Comparison of ENCODE assay signal across 8 cellular contexts in the genomic region with DNA sequence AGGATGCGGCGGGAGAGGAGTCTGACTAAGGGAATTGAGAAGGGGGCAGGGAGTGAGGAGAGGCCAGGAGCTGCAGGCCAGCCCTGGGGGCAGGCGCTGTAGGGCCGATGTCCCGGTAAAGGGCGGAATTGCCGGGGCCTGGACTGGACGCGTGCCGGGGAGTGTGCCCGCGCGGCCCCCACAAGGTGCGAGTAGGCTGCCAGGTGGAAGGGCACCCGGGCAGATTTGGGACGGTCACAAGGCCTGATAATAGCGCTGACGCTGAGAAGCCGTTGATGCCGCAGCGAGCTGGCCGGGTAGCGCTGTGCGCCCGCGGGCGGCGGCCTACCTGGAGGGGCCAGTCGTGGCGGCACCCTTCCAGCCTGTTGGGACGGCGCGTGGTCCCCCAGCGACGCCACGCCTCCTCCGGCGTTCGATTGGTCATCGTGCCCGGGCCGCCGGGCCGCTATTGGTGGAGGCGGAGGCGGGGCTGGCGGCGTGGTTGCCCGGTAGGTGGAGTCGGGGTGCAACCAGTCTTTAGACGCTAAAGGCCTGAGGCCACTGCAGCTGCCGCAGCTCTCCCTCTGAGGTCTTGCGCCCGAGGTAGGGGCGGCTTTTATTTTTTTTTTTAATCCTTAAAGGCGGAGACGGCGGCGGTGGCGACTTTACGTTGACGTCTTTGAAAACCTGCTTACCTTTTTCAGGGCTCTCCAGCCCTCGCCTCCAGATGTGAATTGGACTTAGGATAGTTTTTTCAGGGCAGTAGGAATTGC. TPM values are rescaled to one million over a fixed set of nuclear protein-coding genes. Genes with fewer than 3 reads are reported as not detected.
DNase-seq lines count a peak whose midpoint lies in the region; ATAC-seq, FAIRE-seq and TF ChIP-seq lines count a peak whose summit lies in the region.

No MANE protein-coding gene starts in this region.

- POLR2A ChIA-PET in HepG2 (lab: Yijun Ruan, JAX) = interaction anchor here (0.8 to 1.5 kb wide), 4 partner anchors 18 to 206 kb away, joined by 3 to 19 read pairs (median 4); a partner anchor contains a TSS

- H3K27ac ChIP-seq in cingulate gyrus (ENCODE audit: low read depth, low read length) (peak overlapping the region; percentile 76), HepG2 (ENCODE audit: extremely low read length, insufficient read depth, low read length) (peak overlapping the region; percentile 89)

- TF ChIP-seq EP300 in HepG2 (IDR thresholded peaks at IDR 0.05; ENCODE audit: low read depth in 2 of 2, low read length in 2 of 2) (no peak), HepG2 (CRISPR knock-in tag; IDR thresholded peaks at IDR 0.05; ENCODE audit: borderline replicate concordance) (no peak)

- TF ChIP-seq CTCF in WI38 (IDR thresholded peaks at IDR 0.05; ENCODE audit: low read depth, low read length) (no peak), HepG2 (CRISPR knock-in tag; IDR thresholded peaks at IDR 0.05) (no peak)

- peak; percentile 23 for FAIRE-seq in HepG2 (lab: Jason Lieb, UNC)

- H3K79me2 ChIP-seq in HepG2 (ENCODE audit: insufficient read depth, low read length) = peaks cover 51% of the 10 kb centered on the region

- intact Hi-C loops in HepG2 (cut with micrococcal nuclease; ENCODE audit: unreplicated experiment) = loop anchor here (2.0 kb wide), 1 partner anchor 23 kb away; a partner anchor contains a TSS

- peaks cover 32% of the 10 kb centered on the region for H4K20me1 ChIP-seq in HepG2 (ENCODE audit: insufficient read depth, low read length)

- in situ Hi-C loops in HepG2 (cut with HindIII; ENCODE audit: extremely low pct_ligation_motif_present, low pct_unique_long_range_greater_than_20kb) = loop anchor here (10.0 kb wide), 1 partner anchor 199 kb away; no protein-coding TSS in a partner anchor

- TF ChIP-seq RAD21 in HepG2 (CRISPR knock-in tag; IDR thresholded peaks at IDR 0.05) = peak; percentile 41; the same call in 1 of the 2 replicates

- H3K9ac ChIP-seq in HepG2 (ENCODE audit: insufficient read depth, low read depth, low read length) = peak overlapping the region; percentile 86

- peak overlapping the region; percentile 84 for H3K4me2 ChIP-seq in HepG2 (ENCODE audit: low read depth, low read length)

- H3K4me3 ChIP-seq in WI38 (ENCODE audit: low read depth, low read length) = peak overlapping the region; percentile 85
- H3K4me3 ChIP-seq in HepG2 (replicated peaks in 1 of 3; ENCODE audit: insufficient read depth in 1 of 3, low read depth in 2 of 3, low read length in 3 of 3) = peak overlapping the region; percentile 84 to 89 (median 86)

- no peaks in the 10 kb centered on the region for H3K27me3 ChIP-seq in HepG2 (ENCODE audit: control insufficient read depth in 1 of 2, insufficient read depth in 2 of 2, low read length in 2 of 2)

- TF ChIP-seq POLR2A in HepG2 (IDR thresholded peaks at IDR 0.05; ENCODE audit: insufficient read depth in 1 of 2, low read depth in 2 of 2, low read length in 2 of 2) = peak; percentile 92 to 97

- DNase-seq in activated gamma-delta T cell treated with Interleukin-2 at 50 U/mL for 16 hours (peak; percentile 94), activated gamma-delta T cell (lab: John Stamatoyannopoulos, UW) (no peak), HepG2 (ENCODE audit: low spot score) (peak; percentile 89), midbrain (lab: John Stamatoyannopoulos, UW) (no peak)
- DNase-seq in stimulated activated CD4-positive, alpha-beta T cell treated with anti-CD3 and anti-CD28 coated beads, Interleukin-4, amount 100 ng/mL, for 4 hours = peak; percentile 92 to 96

- H2AFZ ChIP-seq in HepG2 (ENCODE audit: low read length) = no peak overlapping the region

- H3K36me3 ChIP-seq in HepG2 (replicated peaks in 1 of 2; ENCODE audit: control insufficient read depth in 1 of 2, insufficient read depth in 2 of 2, low read length in 2 of 2) = peaks cover 0 to 3% of the 10 kb centered on the region in 2 experiments; a peak in 3 of 5 replicates

- WGBS in HepG2 (ENCODE audit: low lambda C conversion rate) = 2% methylated on average over 22 of the region's 63 CpGs

- peaks cover 48% of the 10 kb centered on the region for H3K4me1 ChIP-seq in HepG2 (ENCODE audit: insufficient read depth, low read length)

- CTCF ChIA-PET in HepG2 (lab: Yijun Ruan, JAX; ENCODE audit: low intra/inter-chr PET ratio, low total read pairs) = no interaction called here

- no peaks in the 10 kb centered on the region for H3K9me3 ChIP-seq in HepG2 (ENCODE audit: low read length)

- ATAC-seq in HG03175 (IDR thresholded peaks at IDR 0.05; ENCODE audit: unreplicated experiment) (peak; percentile 74), HepG2 (peak; percentile 94)

- BruUV-seq in HepG2 (replicated peaks; lab: Mats Ljungman, UMichigan) = no TSS peak

RNA-seq across cellular contexts. Expression of a gene that starts 0.9 kb away (rescaled TPM):
- total RNA-seq in HepG2 (2016; rRNA removed; fragmentation: Illumina TruSeq; extraction: Trizol) = 32.5 and 33.7 TPM in 2 replicates
- 13.6 and 14.0 TPM in 2 replicates for total RNA-seq in HepG2 (2016; cell fraction: cytosol; rRNA removed; fragmentation: Illumina TruSeq; extraction: Trizol; ENCODE audit: low read depth)
- total RNA-seq in HepG2 (2016; cell fraction: insoluble cytoplasmic fraction; rRNA removed; fragmentation: Illumina TruSeq; extraction: Trizol) = 30.5 and 33.1 TPM in 2 replicates
- total RNA-seq in HepG2 (2016; cell fraction: membrane; rRNA removed; fragmentation: Illumina TruSeq; extraction: Trizol) = 28.9 and 29.7 TPM in 2 replicates
- 21.9 and 22.5 TPM in 2 replicates for total RNA-seq in HepG2 (2016; cell fraction: nucleus; rRNA removed; fragmentation: Illumina TruSeq; extraction: Trizol)
- polyA plus RNA-seq in HepG2 (2011; rRNA removed) = 32.3 and 35.4 TPM in 2 replicates
- 27.5 and 32.3 TPM in 2 replicates for polyA plus RNA-seq in HepG2 (2011; cell fraction: cytosol; rRNA removed)
- 22.7 and 25.3 TPM in 2 replicates for polyA plus RNA-seq in HepG2 (2011; cell fraction: nucleus; rRNA removed)
- polyA plus RNA-seq in HepG2 (2012) = 22.2 and 25.3 TPM in 2 replicates
- 10.3 and 12.0 TPM in 2 replicates for polyA plus RNA-seq in HepG2 (2016; cell fraction: cytosol; fragmentation: Illumina TruSeq; extraction: Trizol; ENCODE audit: low read depth)
- polyA plus RNA-seq in HepG2 (2016; cell fraction: insoluble cytoplasmic fraction; fragmentation: Illumina TruSeq; extraction: Trizol; ENCODE audit: low read depth) = 32.2 and 34.1 TPM in 2 replicates
- 21.0 and 23.3 TPM in 2 replicates for polyA plus RNA-seq in HepG2 (2016; cell fraction: membrane; fragmentation: Illumina TruSeq; extraction: Trizol; ENCODE audit: low read depth)
- polyA plus RNA-seq in HepG2 (2016; cell fraction: nucleus; fragmentation: Illumina TruSeq; extraction: Trizol; ENCODE audit: insufficient read depth, low read depth) = 38.0 and 39.9 TPM in 2 replicates
- 44.2 and 49.5 TPM in 2 replicates for polyA minus RNA-seq in HepG2 (2011; rRNA and poly(A)+ RNA removed; ENCODE audit: low replicate concordance)
- polyA minus RNA-seq in HepG2 (2011; cell fraction: cytosol; rRNA and poly(A)+ RNA removed) = 16.9 and 17.9 TPM in 2 replicates
- 15.6 and 18.8 TPM in 2 replicates for polyA minus RNA-seq in HepG2 (2011; cell fraction: nucleus; rRNA and poly(A)+ RNA removed)

RNA-seq across cellular contexts. Expression of a gene that starts 22.4 kb away (rescaled TPM):
- total RNA-seq in HepG2 (2016; rRNA removed; fragmentation: Illumina TruSeq; extraction: Trizol) = 1,683 and 1,960 TPM in 2 replicates
- total RNA-seq in HepG2 (2016; cell fraction: cytosol; rRNA removed; fragmentation: Illumina TruSeq; extraction: Trizol; ENCODE audit: low read depth) = 4,234 and 4,880 TPM in 2 replicates
- total RNA-seq in HepG2 (2016; cell fraction: insoluble cytoplasmic fraction; rRNA removed; fragmentation: Illumina TruSeq; extraction: Trizol) = 1,681 and 2,033 TPM in 2 replicates
- 4,469 and 4,736 TPM in 2 replicates for total RNA-seq in HepG2 (2016; cell fraction: membrane; rRNA removed; fragmentation: Illumina TruSeq; extraction: Trizol)
- 671 and 721 TPM in 2 replicates for total RNA-seq in HepG2 (2016; cell fraction: nucleus; rRNA removed; fragmentation: Illumina TruSeq; extraction: Trizol)
- 2,662 and 3,226 TPM in 2 replicates for polyA plus RNA-seq in HepG2 (2011; rRNA removed)
- 2,617 and 3,480 TPM in 2 replicates for polyA plus RNA-seq in HepG2 (2011; cell fraction: cytosol; rRNA removed)
- 707 and 717 TPM in 2 replicates for polyA plus RNA-seq in HepG2 (2011; cell fraction: nucleus; rRNA removed)
- polyA plus RNA-seq in HepG2 (2012) = 1,399 and 1,552 TPM in 2 replicates
- polyA plus RNA-seq in HepG2 (2016; cell fraction: cytosol; fragmentation: Illumina TruSeq; extraction: Trizol; ENCODE audit: low read depth) = 5,088 and 5,753 TPM in 2 replicates
- 1,997 and 2,058 TPM in 2 replicates for polyA plus RNA-seq in HepG2 (2016; cell fraction: insoluble cytoplasmic fraction; fragmentation: Illumina TruSeq; extraction: Trizol; ENCODE audit: low read depth)
- 4,231 and 4,512 TPM in 2 replicates for polyA plus RNA-seq in HepG2 (2016; cell fraction: membrane; fragmentation: Illumina TruSeq; extraction: Trizol; ENCODE audit: low read depth)
- polyA plus RNA-seq in HepG2 (2016; cell fraction: nucleus; fragmentation: Illumina TruSeq; extraction: Trizol; ENCODE audit: insufficient read depth, low read depth) = 1,039 and 1,069 TPM in 2 replicates
- polyA minus RNA-seq in HepG2 (2011; rRNA and poly(A)+ RNA removed; ENCODE audit: low replicate concordance) = 1,437 and 2,324 TPM in 2 replicates
- polyA minus RNA-seq in HepG2 (2011; cell fraction: cytosol; rRNA and poly(A)+ RNA removed) = 460 and 463 TPM in 2 replicates
- polyA minus RNA-seq in HepG2 (2011; cell fraction: nucleus; rRNA and poly(A)+ RNA removed) = 336 and 408 TPM in 2 replicates

RNA-seq across cellular contexts. Expression of a gene that starts 54.6 kb away (rescaled TPM):
- total RNA-seq in HepG2 (2016; rRNA removed; fragmentation: Illumina TruSeq; extraction: Trizol) = not detected in 2 replicates
- total RNA-seq in HepG2 (2016; cell fraction: cytosol; rRNA removed; fragmentation: Illumina TruSeq; extraction: Trizol; ENCODE audit: low read depth) = not detected in 2 replicates
- total RNA-seq in HepG2 (2016; cell fraction: insoluble cytoplasmic fraction; rRNA removed; fragmentation: Illumina TruSeq; extraction: Trizol) = not detected in 2 replicates
- total RNA-seq in HepG2 (2016; cell fraction: membrane; rRNA removed; fragmentation: Illumina TruSeq; extraction: Trizol) = not detected in 2 replicates
- not detected in 2 replicates for total RNA-seq in HepG2 (2016; cell fraction: nucleus; rRNA removed; fragmentation: Illumina TruSeq; extraction: Trizol)
- polyA plus RNA-seq in HepG2 (2011; rRNA removed) = not detected in 2 replicates
- polyA plus RNA-seq in HepG2 (2011; cell fraction: cytosol; rRNA removed) = not detected in 2 replicates
- not detected in 2 replicates for polyA plus RNA-seq in HepG2 (2011; cell fraction: nucleus; rRNA removed)
- polyA plus RNA-seq in HepG2 (2012) = not detected in 2 replicates
- not detected in 2 replicates for polyA plus RNA-seq in HepG2 (2016; cell fraction: cytosol; fragmentation: Illumina TruSeq; extraction: Trizol; ENCODE audit: low read depth)
- polyA plus RNA-seq in HepG2 (2016; cell fraction: insoluble cytoplasmic fraction; fragmentation: Illumina TruSeq; extraction: Trizol; ENCODE audit: low read depth) = not detected in 2 replicates
- not detected in 2 replicates for polyA plus RNA-seq in HepG2 (2016; cell fraction: membrane; fragmentation: Illumina TruSeq; extraction: Trizol; ENCODE audit: low read depth)
- not detected in 2 replicates for polyA plus RNA-seq in HepG2 (2016; cell fraction: nucleus; fragmentation: Illumina TruSeq; extraction: Trizol; ENCODE audit: insufficient read depth, low read depth)
- polyA minus RNA-seq in HepG2 (2011; rRNA and poly(A)+ RNA removed; ENCODE audit: low replicate concordance) = not detected in 2 replicates
- polyA minus RNA-seq in HepG2 (2011; cell fraction: cytosol; rRNA and poly(A)+ RNA removed) = not detected in 2 replicates
- not detected in 2 replicates for polyA minus RNA-seq in HepG2 (2011; cell fraction: nucleus; rRNA and poly(A)+ RNA removed)

Comparison
In these comparisons a context has a peak if more than half of its experiments do, and no peak if none do; other contexts are left out.
1. DNase-seq: peak in activated gamma-delta T cell treated with Interleukin-2 at 50 U/mL for 16 hours (single experiment), HepG2 (single experiment) and stimulated activated CD4-positive, alpha-beta T cell treated with anti-CD3 and anti-CD28 coated beads, Interleukin-4, amount 100 ng/mL, for 4 hours (2 of 2); none in activated gamma-delta T cell (single experiment) and midbrain (single experiment).